9 cellular contexts compared by ENCODE assay signal in the genomic region with DNA sequence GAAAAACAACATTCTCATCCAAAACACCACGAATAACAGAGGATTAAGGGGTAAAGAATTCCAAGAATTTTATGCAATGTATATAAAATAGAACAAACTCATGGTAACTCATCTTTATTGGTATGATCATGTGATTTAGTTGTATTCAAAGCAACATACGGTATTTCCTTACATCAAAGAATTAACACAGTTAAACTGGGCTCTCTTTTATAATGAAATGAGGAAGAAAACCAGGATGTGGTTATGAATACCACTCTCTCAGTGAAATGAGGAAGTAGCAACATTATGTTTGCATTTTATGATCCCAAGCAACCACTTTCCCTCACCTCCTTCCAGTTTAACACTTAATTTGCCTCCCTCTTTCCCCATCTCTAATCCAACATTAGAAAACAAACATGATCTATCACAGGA. TPM values are rescaled to one million over a fixed set of nuclear protein-coding genes. Genes with fewer than 3 reads are reported as not detected.
A peak's percentile ranks its signal among the peaks of the same experiment; 100 is the strongest.
DNase-seq lines count a peak whose midpoint lies in the region; ATAC-seq and TF ChIP-seq lines count a peak whose summit lies in the region.
"Had no signal": no experiment of that assay in that cellular context is flagged by ENCODE, and none has a peak within 500 bp of the region (broad histone marks: within the 10 kb centered on the region; RNA-seq: fewer than 3 reads in every experiment).

No MANE protein-coding gene starts in this region.

- H3K27me3 ChIP-seq in endodermal cell (ENCODE audit: control insufficient read depth, insufficient read depth, low read length, poor library complexity, severe bottlenecking) = no peaks in the 10 kb centered on the region
- no peaks in the 10 kb centered on the region for H3K27me3 ChIP-seq in upper lobe of right lung
- H3K27me3 ChIP-seq in H7 (ENCODE audit: control insufficient read depth, insufficient read depth, low read length) = no peaks in the 10 kb centered on the region

- H3K27ac ChIP-seq in OCI-LY7 (ENCODE audit: low read depth, low read length, poor library complexity, severe bottlenecking) = peak overlapping the region; percentile 91
- no peak overlapping the region for H3K27ac ChIP-seq in endodermal cell (ENCODE audit: low read depth, low read length)
- peak overlapping the region; percentile 40 for H3K27ac ChIP-seq in upper lobe of right lung
- H3K27ac ChIP-seq: parathyroid adenoma had no signal

- H3K36me3 Mint-ChIP-seq in endodermal cell (ENCODE audit: low read depth) = peaks cover 52% of the 10 kb centered on the region

- H3K4me3 Mint-ChIP-seq in endodermal cell = no peak overlapping the region

- no peak overlapping the region for H3K9ac ChIP-seq in endodermal cell (ENCODE audit: extremely low read depth, low read length, poor library complexity, severe bottlenecking)
- H3K9ac ChIP-seq: parathyroid adenoma had no signal

- H3K27ac Mint-ChIP-seq in endodermal cell = peak overlapping the region; percentile 55

- peak overlapping the region; percentile 46 for H3K4me3 ChIP-seq in OCI-LY7 (ENCODE audit: low read depth, low read length, poor library complexity, severe bottlenecking)
- H3K4me3 ChIP-seq in endodermal cell (ENCODE audit: low read length) = no peak overlapping the region
- H3K4me3 ChIP-seq in upper lobe of right lung = no peak overlapping the region
- H3K4me3 ChIP-seq in H7 (ENCODE audit: insufficient read depth, low read depth, low read length) = no peak overlapping the region

- no TSS peak for BruUV-seq in OCI-LY7 (replicated peaks; lab: Mats Ljungman, UMichigan)

- H3K9me3 ChIP-seq in OCI-LY7 (ENCODE audit: low read length) (no peaks in the 10 kb centered on the region; the same call in 1 of the 2 replicates), endodermal cell (ENCODE audit: control insufficient read depth, low read length) (no peaks in the 10 kb centered on the region), upper lobe of right lung (no peaks in the 10 kb centered on the region)

- peak overlapping the region; percentile 33; the same call in 1 of the 2 replicates for H2AFZ ChIP-seq in OCI-LY7 (ENCODE audit: low read length)
- H2AFZ ChIP-seq: parathyroid adenoma had no signal

- H3K36me3 ChIP-seq in OCI-LY7 (ENCODE audit: insufficient read depth, low read length) = peaks cover 47% of the 10 kb centered on the region
- peaks cover 43% of the 10 kb centered on the region for H3K36me3 ChIP-seq in endodermal cell (ENCODE audit: control insufficient read depth, insufficient read depth, low read length)
- peaks cover 21% of the 10 kb centered on the region for H3K36me3 ChIP-seq in upper lobe of right lung
- H3K36me3 ChIP-seq in H7 (replicated peaks; ENCODE audit: control insufficient read depth, insufficient read depth, low read length) = peaks cover 3% of the 10 kb centered on the region

- no peaks in the 10 kb centered on the region for H3K9me2 ChIP-seq in OCI-LY7 (ENCODE audit: insufficient read depth, low read length)

- ATAC-seq in HG02798 (IDR thresholded peaks at IDR 0.05; ENCODE audit: poor library complexity, unreplicated experiment) (peak; percentile 54), upper lobe of right lung (peak; percentile 82)

- CTCF ChIA-PET in OCI-LY7 (lab: Charles Lee; ENCODE audit: unreplicated experiment) (no interaction called here), HEK293T (lab: Yijun Ruan, JAX) (interaction anchor here (0.6 kb wide), 1 partner anchor 134 kb away, joined by 3 read pairs; no protein-coding TSS in a partner anchor)

- peaks cover 3% of the 10 kb centered on the region for H3K9me3 Mint-ChIP-seq in endodermal cell

- intact Hi-C loops in OCI-LY7 (cut with micrococcal nuclease; ENCODE audit: unreplicated experiment) = loop anchor here (10.0 kb wide), 1 partner anchor 559 kb away; no protein-coding TSS in a partner anchor
- intact Hi-C loops in upper lobe of right lung (cut with DNase I) = no loop called here

- H4K20me1 ChIP-seq in OCI-LY7 (ENCODE audit: insufficient read depth, low read length) = no peaks in the 10 kb centered on the region

- peaks cover 87% of the 10 kb centered on the region for H3K79me2 ChIP-seq in OCI-LY7 (ENCODE audit: insufficient read depth, low read depth, low read length)

- WGBS in endodermal cell (ENCODE audit: insufficient coverage in 1 of 2, insufficient read length in 1 of 2), 2 experiments = no CpG with 5 or more reads among the region's 2 CpGs

- H3K4me2 ChIP-seq in OCI-LY7 (ENCODE audit: low read length) = peak overlapping the region; percentile 69

- DNase-seq in DMS53 (lab: John Stamatoyannopoulos, UW) (peak; percentile 27), DMS53 treated with DMSO at 0.1 percent for 48 hours (lab: John Stamatoyannopoulos, UW; ENCODE audit: unreplicated experiment) (no peak), OCI-LY7 (ENCODE audit: low spot score) (peak; percentile 89), endodermal cell (no peak), upper lobe of right lung (no peak), HEK293T (ENCODE audit: extremely low spot score) (no peak), H7 (no peak)

- H3K4me1 Mint-ChIP-seq in endodermal cell = peaks cover 1% of the 10 kb centered on the region

- peaks cover 87% of the 10 kb centered on the region for H3K4me1 ChIP-seq in OCI-LY7 (ENCODE audit: insufficient read depth, low read length, poor library complexity, severe bottlenecking)
- peaks cover 2% of the 10 kb centered on the region for H3K4me1 ChIP-seq in endodermal cell (ENCODE audit: control insufficient read depth, insufficient read depth, low read length)
- peaks cover 39% of the 10 kb centered on the region for H3K4me1 ChIP-seq in upper lobe of right lung
- H3K4me1 ChIP-seq: parathyroid adenoma had no signal

- no peaks in the 10 kb centered on the region for H3K27me3 Mint-ChIP-seq in endodermal cell (ENCODE audit: insufficient read depth)

- POLR2A ChIA-PET in OCI-LY7 (lab: Charles Lee) = interaction anchor here (0.9 to 2.5 kb wide), 7 partner anchors 10 to 63 kb away, joined by 3 to 10 read pairs (median 5); no protein-coding TSS in a partner anchor
- POLR2A ChIA-PET in HEK293T (lab: Yijun Ruan, JAX) = no interaction called here

- TF ChIP-seq CTCF in OCI-LY7 (conservative IDR thresholded peaks at IDR 0.05; ENCODE audit: low read length) (no peak), endodermal cell (conservative IDR thresholded peaks at IDR 0.05) (no peak), upper lobe of right lung (IDR thresholded peaks at IDR 0.05) (no peak)

TF ChIP-seq in HEK293T, 16 proteins besides CTCF, POLR2A, EP300 and RAD21:
- TF ChIP-seq ZNF384 (IDR thresholded peaks at IDR 0.05) (no peak), FOXK2 (IDR thresholded peaks at IDR 0.05) (no peak), SP1 (IDR thresholded peaks at IDR 0.05) (no peak), L3MBTL2 (conservative IDR thresholded peaks at IDR 0.05) (no peak), CTBP1 (IDR thresholded peaks at IDR 0.05; ENCODE audit: borderline replicate concordance) (no peak)
- TF ChIP-seq, protein P1, sequence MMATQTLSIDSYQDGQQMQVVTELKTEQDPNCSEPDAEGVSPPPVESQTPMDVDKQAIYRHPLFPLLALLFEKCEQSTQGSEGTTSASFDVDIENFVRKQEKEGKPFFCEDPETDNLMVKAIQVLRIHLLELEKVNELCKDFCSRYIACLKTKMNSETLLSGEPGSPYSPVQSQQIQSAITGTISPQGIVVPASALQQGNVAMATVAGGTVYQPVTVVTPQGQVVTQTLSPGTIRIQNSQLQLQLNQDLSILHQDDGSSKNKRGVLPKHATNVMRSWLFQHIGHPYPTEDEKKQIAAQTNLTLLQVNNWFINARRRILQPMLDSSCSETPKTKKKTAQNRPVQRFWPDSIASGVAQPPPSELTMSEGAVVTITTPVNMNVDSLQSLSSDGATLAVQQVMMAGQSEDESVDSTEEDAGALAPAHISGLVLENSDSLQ (IDR thresholded peaks at IDR 0.05) = no peak

RNA-seq across cellular contexts. Expression of gene SPTLC2, which starts 22.9 kb away (rescaled TPM):
- total RNA-seq in OCI-LY7 (2014; rRNA removed; shearing (Covaris generic)) = 14.7 and 19.6 TPM in 2 replicates
- total RNA-seq in OCI-LY7 (2022) (36.8 and 45.1 TPM in 2 replicates), endodermal cell (10 to 100 TPM; 32.6 to 32.7 TPM), upper lobe of right lung (44.2 TPM)
- polyA plus RNA-seq in endodermal cell (2013, experiment 1 of 2) = 12.9 TPM
- polyA plus RNA-seq in endodermal cell (2013, experiment 2 of 2) = 13.1 TPM
- 20.5 and 22.7 TPM in 2 replicates for total RNA-seq in H7 (2014; rRNA removed; shearing (Covaris generic))

Comparison
In these comparisons a context has a peak if more than half of its experiments do, and no peak if none do; other contexts are left out.
1. DNase-seq: peak in DMS53 (single experiment) and OCI-LY7 (single experiment); none in DMS53 treated with DMSO at 0.1 percent for 48 hours (single experiment), endodermal cell (single experiment), upper lobe of right lung (single experiment), HEK293T (single experiment) and H7 (single experiment).